Comparison of ENCODE assay signal across 37 cellular contexts in the genomic region with DNA sequence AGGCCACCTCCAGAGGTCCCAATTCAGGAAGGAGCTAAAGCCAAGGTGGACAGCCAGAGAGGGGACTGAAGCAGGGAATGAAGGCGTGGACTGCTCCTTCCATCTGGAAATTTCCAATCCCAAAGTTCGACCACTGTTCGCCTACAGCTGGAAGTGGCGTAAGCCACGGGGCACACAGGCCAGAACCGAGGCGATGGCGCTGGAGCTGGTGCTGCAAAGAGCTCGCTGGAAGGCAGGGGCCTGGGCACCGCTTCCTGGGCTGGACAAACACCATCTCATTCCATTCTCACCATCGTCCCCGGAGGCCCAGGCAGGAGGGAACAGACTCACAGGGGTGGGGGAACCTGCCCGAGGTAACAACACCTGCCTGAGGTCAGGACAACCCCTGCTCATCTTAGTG. TPM values are rescaled to one million over a fixed set of nuclear protein-coding genes. Genes with fewer than 3 reads are reported as not detected.
A peak's percentile ranks its signal among the peaks of the same experiment; 100 is the strongest.
DNase-seq lines count a peak whose midpoint lies in the region; ATAC-seq and TF ChIP-seq lines count a peak whose summit lies in the region.
"Had no signal": no experiment of that assay in that cellular context is flagged by ENCODE, and none has a peak within 500 bp of the region (broad histone marks: within the 10 kb centered on the region; RNA-seq: fewer than 3 reads in every experiment).

No MANE protein-coding gene starts in this region.

- no peaks in the 10 kb centered on the region for H3K27me3 ChIP-seq in CD8-positive, alpha-beta memory T cell (ENCODE audit: insufficient read depth, low read length, poor library complexity, severe bottlenecking)
- H3K27me3 ChIP-seq: right atrium auricular region, testis had no signal

- H3K4me3 ChIP-seq in CD8-positive, alpha-beta memory T cell (ENCODE audit: low read length) = no peak overlapping the region
- H3K4me3 ChIP-seq: lung, mucosa of descending colon, right atrium auricular region, testis had no signal

- H3K9me3 Mint-ChIP-seq in activated CD4-positive, alpha-beta T cell treated with anti-CD3 and anti-CD28 coated beads for 36 hours (ENCODE audit: low read depth) = no peaks in the 10 kb centered on the region
- no peaks in the 10 kb centered on the region for H3K9me3 Mint-ChIP-seq in CD8-positive, alpha-beta memory T cell
- H3K9me3 Mint-ChIP-seq in brain (peaks cover 0 to 3% (median 0%) of the 10 kb centered on the region in 5 experiments), neural crest cell (no peaks in the 10 kb centered on the region)
- H3K9me3 Mint-ChIP-seq: activated CD4-positive, alpha-beta T cell treated with anti-CD3 and anti-CD28 coated beads, Interleukin-2, amount 10 ng/mL, durations not matched to agents 7 days and 5 days; activated T-cell treated with anti-CD3 and anti-CD28 coated beads, Interleukin-2, amount 50 U/mL, for 72 hours; CD4-positive, alpha-beta memory T cell had no signal

- H3K27me3 Mint-ChIP-seq in activated CD4-positive, alpha-beta T cell treated with anti-CD3 and anti-CD28 coated beads for 36 hours = no peaks in the 10 kb centered on the region
- H3K27me3 Mint-ChIP-seq in CD8-positive, alpha-beta memory T cell = no peaks in the 10 kb centered on the region
- H3K27me3 Mint-ChIP-seq in brain = peaks cover 4% of the 10 kb centered on the region
- no peaks in the 10 kb centered on the region for H3K27me3 Mint-ChIP-seq in neural crest cell (ENCODE audit: low read depth)
- H3K27me3 Mint-ChIP-seq: activated CD4-positive, alpha-beta T cell treated with anti-CD3 and anti-CD28 coated beads, Interleukin-2, amount 10 ng/mL, durations not matched to agents 7 days and 5 days; CD4-positive, alpha-beta memory T cell had no signal

- DNase-seq in activated CD4-positive, alpha-beta T cell treated with anti-CD3 and anti-CD28 coated beads for 36 hours = no peak
- DNase-seq in activated CD4-positive, alpha-beta T cell treated with anti-CD3 and anti-CD28 coated beads, Interleukin-2, amount 50 U/mL, for 1 hour = no peak
- DNase-seq in CD8-positive, alpha-beta memory T cell = no peak
- DNase-seq in neural crest cell (ENCODE audit: low read depth, low spot score) (no peak), medulla oblongata (ENCODE audit: extremely low spot score) (no peak), kidney glomerular epithelial cell (lab: John Stamatoyannopoulos, UW) (no peak)
- DNase-seq: activated CD4-positive, alpha-beta T cell treated with anti-CD3 and anti-CD28 coated beads, Interleukin-2, amount 10 ng/mL, durations not matched to agents 7 days and 5 days; activated naive CD4-positive, alpha-beta T cell treated with Interleukin-2 at 50 U/mL for 16 hours; activated T-cell treated with anti-CD3 and anti-CD28 coated beads, Interleukin-2, amount 50 U/mL, for 72 hours; AML-193; amniotic stem cell; CD4-positive, alpha-beta memory T cell; GOT3; KBM-7; mucosa of descending colon; NCI-H1105; NCI-H2029; NCI-H526; NK-92 treated with Interleukin-12 subunit alpha and Interleukin-12 subunit beta, amount 100 ng/mL, for 24 hours; posterior cingulate gyrus; small intestine; stimulated activated naive CD4-positive, alpha-beta T cell treated with Interleukin-2 at 50 U/mL for 16 hours; T-helper 9 cell; testis had no signal

- no peak for ATAC-seq in activated CD4-positive, alpha-beta T cell treated with anti-CD3 and anti-CD28 coated beads for 36 hours
- ATAC-seq in GM19455 (IDR thresholded peaks at IDR 0.05; ENCODE audit: unreplicated experiment) = no peak
- ATAC-seq: activated T-cell treated with anti-CD3 and anti-CD28 coated beads, Interleukin-2, amount 50 U/mL, for 72 hours; mucosa of descending colon had no signal

- peak overlapping the region; percentile 19 for H3K27ac Mint-ChIP-seq in activated CD4-positive, alpha-beta T cell treated with anti-CD3 and anti-CD28 coated beads for 36 hours
- H3K27ac Mint-ChIP-seq in CD8-positive, alpha-beta memory T cell = peak overlapping the region in 5 of 8 donors; percentile 61 to 90 (median 75)
- H3K27ac Mint-ChIP-seq in brain = peak overlapping the region in 3 of 5 experiments; percentile 36 to 77 (median 72)
- H3K27ac Mint-ChIP-seq in neural crest cell (ENCODE audit: unreplicated experiment) = no peak overlapping the region
- H3K27ac Mint-ChIP-seq: activated CD4-positive, alpha-beta T cell treated with anti-CD3 and anti-CD28 coated beads, Interleukin-2, amount 10 ng/mL, durations not matched to agents 7 days and 5 days; activated T-cell treated with anti-CD3 and anti-CD28 coated beads, Interleukin-2, amount 50 U/mL, for 72 hours had no signal

- no peak overlapping the region for H3K27ac ChIP-seq in CD8-positive, alpha-beta memory T cell (ENCODE audit: low read depth, low read length)
- H3K27ac ChIP-seq: right atrium auricular region, testis, VCaP had no signal

- peaks cover 30% of the 10 kb centered on the region for H3K4me1 Mint-ChIP-seq in activated CD4-positive, alpha-beta T cell treated with anti-CD3 and anti-CD28 coated beads for 36 hours
- peaks cover 30 to 57% (median 30%) of the 10 kb centered on the region in 3 donors for H3K4me1 Mint-ChIP-seq in CD8-positive, alpha-beta memory T cell
- H3K4me1 Mint-ChIP-seq in brain (peaks cover 30% of the 10 kb centered on the region), neural crest cell (peaks cover 16% of the 10 kb centered on the region)

- H3K4me3 Mint-ChIP-seq in activated CD4-positive, alpha-beta T cell treated with anti-CD3 and anti-CD28 coated beads for 36 hours = no peak overlapping the region
- peak overlapping the region in 3 of 7 donors; percentile 24 to 80 (median 35) for H3K4me3 Mint-ChIP-seq in CD8-positive, alpha-beta memory T cell
- peak overlapping the region in 3 of 5 experiments; percentile 51 to 71 (median 60) for H3K4me3 Mint-ChIP-seq in brain
- peak overlapping the region; percentile 52 for H3K4me3 Mint-ChIP-seq in neural crest cell
- H3K4me3 Mint-ChIP-seq: activated CD4-positive, alpha-beta T cell treated with anti-CD3 and anti-CD28 coated beads, Interleukin-2, amount 10 ng/mL, durations not matched to agents 7 days and 5 days; activated T-cell treated with anti-CD3 and anti-CD28 coated beads, Interleukin-2, amount 50 U/mL, for 72 hours had no signal

- H3K36me3 Mint-ChIP-seq in activated CD4-positive, alpha-beta T cell treated with anti-CD3 and anti-CD28 coated beads for 36 hours (ENCODE audit: low read depth) = peaks cover 9% of the 10 kb centered on the region
- H3K36me3 Mint-ChIP-seq in CD8-positive, alpha-beta memory T cell = peaks cover 0 to 43% (median 2%) of the 10 kb centered on the region in 3 donors
- peaks cover 37% of the 10 kb centered on the region for H3K36me3 Mint-ChIP-seq in brain
- H3K36me3 Mint-ChIP-seq in neural crest cell (ENCODE audit: low read depth) = no peaks in the 10 kb centered on the region

- CTCF ChIA-PET in activated CD4-positive, alpha-beta T cell treated with anti-CD3 and anti-CD28 coated beads for 36 hours (lab: Charles Lee) = interaction anchor here (0.6 to 1.9 kb wide), 3 partner anchors 11 to 20 kb away, joined by 3 to 4 read pairs (median 4); no protein-coding TSS in a partner anchor
- CTCF ChIA-PET in CD8-positive, alpha-beta memory T cell (lab: Charles Lee) = interaction anchor here (2.0 kb wide), 1 partner anchor 20 kb away, joined by 7 read pairs; no protein-coding TSS in a partner anchor

- POLR2A ChIA-PET in activated CD4-positive, alpha-beta T cell treated with anti-CD3 and anti-CD28 coated beads for 36 hours (lab: Charles Lee) = interaction anchor here (0.6 to 0.7 kb wide), 4 partner anchors 11 to 464 kb away, joined by 3 to 7 read pairs (median 4); no protein-coding TSS in a partner anchor
- POLR2A ChIA-PET in CD8-positive, alpha-beta memory T cell (lab: Charles Lee) = interaction anchor here (1.2 kb wide), 1 partner anchor 32 kb away, joined by 3 read pairs; no protein-coding TSS in a partner anchor

- intact Hi-C loops in activated CD4-positive, alpha-beta T cell treated with anti-CD3 and anti-CD28 coated beads for 36 hours (cut with DNase I, micrococcal nuclease) = loop anchor here (5.0 to 10.0 kb wide), 2 partner anchors 52 to 615 kb away; a partner anchor contains a TSS

- peaks cover 29% of the 10 kb centered on the region for H3K4me1 ChIP-seq in CD8-positive, alpha-beta memory T cell (ENCODE audit: insufficient read depth, low read length)

- no peak for TF ChIP-seq CTCF in brain (conservative IDR thresholded peaks at IDR 0.05)
- no peak for TF ChIP-seq CTCF in neural crest cell (conservative IDR thresholded peaks at IDR 0.05)

- H3K36me3 ChIP-seq in CD8-positive, alpha-beta memory T cell (ENCODE audit: insufficient read depth, low read length) = peaks cover 7% of the 10 kb centered on the region

- no peaks in the 10 kb centered on the region for H3K9me3 ChIP-seq in CD8-positive, alpha-beta memory T cell (ENCODE audit: low read length)
- H3K9me3 ChIP-seq: mucosa of descending colon, right atrium auricular region, testis had no signal

RNA-seq across cellular contexts. Expression of a gene that starts 4.2 kb away (rescaled TPM):
- total RNA-seq in activated CD4-positive, alpha-beta T cell treated with anti-CD3 and anti-CD28 coated beads for 36 hours = 100 to 1,000 TPM; 108 to 133 TPM
- total RNA-seq in CD8-positive, alpha-beta memory T cell = 100 to 1,000 TPM; 161 to 164 TPM
- 122 TPM for polyA plus RNA-seq in CD8-positive, alpha-beta memory T cell
- 266 TPM for polyA plus RNA-seq in brain (ENCODE audit: insufficient read depth, low read depth, low replicate concordance)
- 171 and 178 TPM in 2 replicates for total RNA-seq in neural crest cell

RNA-seq across cellular contexts. Expression of a gene that starts 33.7 kb away (rescaled TPM):
- total RNA-seq in activated CD4-positive, alpha-beta T cell treated with anti-CD3 and anti-CD28 coated beads for 36 hours = not detected
- not detected for total RNA-seq in CD8-positive, alpha-beta memory T cell
- polyA plus RNA-seq in CD8-positive, alpha-beta memory T cell = 0.07 TPM
- 0.39 TPM for polyA plus RNA-seq in brain (ENCODE audit: insufficient read depth, low read depth, low replicate concordance)
- total RNA-seq in neural crest cell = not detected in 2 replicates
- total RNA-seq: CD4-positive, alpha-beta memory T cell; chondrocyte; endothelial cell of umbilical vein; frontal cortex; HT-29; kidney epithelial cell; lung; MCF 10A; right atrium auricular region; urinary bladder had no signal
- polyA plus RNA-seq: CD4-positive, alpha-beta memory T cell; endothelial cell of umbilical vein; neural cell had no signal

RNA-seq across cellular contexts. Expression of a gene that starts 53.1 kb away (rescaled TPM):
- total RNA-seq in activated CD4-positive, alpha-beta T cell treated with anti-CD3 and anti-CD28 coated beads for 36 hours = 10 to 100 TPM; 24.0 to 26.4 TPM
- total RNA-seq in CD8-positive, alpha-beta memory T cell = 10 to 100 TPM; 44.1 to 46.8 TPM
- 86.1 TPM for polyA plus RNA-seq in CD8-positive, alpha-beta memory T cell
- 17.0 TPM for polyA plus RNA-seq in brain (ENCODE audit: insufficient read depth, low read depth, low replicate concordance)
- 15.2 and 15.7 TPM in 2 replicates for total RNA-seq in neural crest cell
